Comparison of ENCODE assay signal across 12 cellular contexts in genomic region chr12:109739747-109740693, GRCh38. TPM values are rescaled to one million over a fixed set of nuclear protein-coding genes. Genes with fewer than 3 reads are reported as not detected.
DNase-seq lines count a peak whose midpoint lies in the region; ATAC-seq and TF ChIP-seq lines count a peak whose summit lies in the region.
"Had no signal": no experiment of that assay in that cellular context is flagged by ENCODE, and none has a peak within 500 bp of the region (broad histone marks: within the 10 kb centered on the region; RNA-seq: fewer than 3 reads in every experiment).

No MANE protein-coding gene starts in this region.

- no peaks in the 10 kb centered on the region for H3K27me3 ChIP-seq in DND-41 (ENCODE audit: insufficient read depth, low read length, poor library complexity)
- no peaks in the 10 kb centered on the region for H3K27me3 ChIP-seq in effector memory CD4-positive, alpha-beta T cell (replicated peaks; ENCODE audit: control insufficient read depth, insufficient read depth, low read length, poor library complexity, severe bottlenecking)
- H3K27me3 ChIP-seq: breast epithelium, testis had no signal

- H3K4me2 ChIP-seq in DND-41 (ENCODE audit: insufficient read depth, low read length): no peak overlapping the region
- H3K4me2 ChIP-seq: smooth muscle cell had no signal

- H3K79me2 ChIP-seq in DND-41 (ENCODE audit: insufficient read depth, low read length): no peaks in the 10 kb centered on the region

- H3K9me3 ChIP-seq in DND-41 (ENCODE audit: insufficient read depth, low read length, severe bottlenecking) (no peaks in the 10 kb centered on the region), HEK293 (ENCODE audit: control insufficient read depth, insufficient read depth, low read depth, low read length) (no peaks in the 10 kb centered on the region)
- H3K9me3 ChIP-seq in effector memory CD4-positive, alpha-beta T cell (ENCODE audit: control insufficient read depth, low read length): no peaks in the 10 kb centered on the region
- H3K9me3 ChIP-seq: breast epithelium, testis had no signal

- H3K9ac ChIP-seq in DND-41 (ENCODE audit: low read depth, low read length): no peak overlapping the region

- CTCF ChIA-PET in HEK293 (lab: Yijun Ruan, JAX): interaction anchor here (0.6 to 2.1 kb wide), 17 partner anchors 8 to 361 kb away, joined by 3 to 9 read pairs (median 3); no protein-coding TSS in a partner anchor

- H3K36me3 ChIP-seq in DND-41 (ENCODE audit: insufficient read depth, low read length): no peaks in the 10 kb centered on the region
- no peaks in the 10 kb centered on the region for H3K36me3 ChIP-seq in HEK293 (ENCODE audit: control insufficient read depth in 2 of 2, insufficient read depth in 1 of 2, low read length in 2 of 2)
- H3K36me3 ChIP-seq in effector memory CD4-positive, alpha-beta T cell (ENCODE audit: control insufficient read depth, insufficient read depth, low read length): no peaks in the 10 kb centered on the region
- H3K36me3 ChIP-seq: breast epithelium had no signal

- ATAC-seq in DND-41 (ENCODE audit: insufficient read depth, low read depth): no peak
- ATAC-seq in GM21390 (IDR thresholded peaks at IDR 0.05; ENCODE audit: unreplicated experiment): no peak

- H4K20me1 ChIP-seq in DND-41 (ENCODE audit: insufficient read depth, low read length): peaks cover 12% of the 10 kb centered on the region; the same call in 1 of the 2 replicates

- TF ChIP-seq CTCF in DND-41 (IDR thresholded peaks at IDR 0.05; ENCODE audit: borderline replicate concordance, extremely low read depth, low read length, poor library complexity, severe bottlenecking) (peak; percentile 52), HEK293 (tag by site-specific recombination; IDR thresholded peaks at IDR 0.05) (peak; percentile 58; the same call in 1 of the 2 replicates), cardiac fibroblast (IDR thresholded peaks at IDR 0.05; ENCODE audit: low read depth, low read length) (peak; percentile 16)

- POLR2A ChIA-PET in HEK293 (lab: Yijun Ruan, JAX): interaction anchor here (0.6 to 1.0 kb wide), 2 partner anchors 142 to 1021 kb away, joined by 4 to 5 read pairs; no protein-coding TSS in a partner anchor

- H3K4me3 ChIP-seq in DND-41 (ENCODE audit: low read depth in 1 of 2, low read length in 2 of 2) (no peak overlapping the region), HEK293 (ENCODE audit: low read depth, low read length) (no peak overlapping the region), cardiac fibroblast (replicated peaks in 1 of 2; ENCODE audit: low read depth in 2 of 2, low read length in 2 of 2) (no peak overlapping the region)
- H3K4me3 ChIP-seq in effector memory CD4-positive, alpha-beta T cell (ENCODE audit: insufficient read depth, low read depth, low read length, poor library complexity, severe bottlenecking): no peak overlapping the region
- H3K4me3 ChIP-seq: breast epithelium, smooth muscle cell, testis had no signal

- DNase-seq in DND-41: no peak
- DNase-seq in cardiac fibroblast (ENCODE audit: low read depth in 2 of 2): no peak
- peak; percentile 49 for DNase-seq in mesenteric fat pad (ENCODE audit: low spot score)
- DNase-seq in NCI-H774 (lab: John Stamatoyannopoulos, UW): no peak
- DNase-seq in NCI-H2107 treated with DMSO at 0.1 percent for 48 hours (lab: John Stamatoyannopoulos, UW; ENCODE audit: unreplicated experiment): no peak
- DNase-seq in effector memory CD4-positive, alpha-beta T cell: no peak
- DNase-seq: NCI-H1105 treated with DMSO at 0.1 percent for 48 hours, testis had no signal

- H3K27ac ChIP-seq in DND-41 (ENCODE audit: low read length): no peak overlapping the region
- no peak overlapping the region for H3K27ac ChIP-seq in HEK293 (ENCODE audit: extremely low read depth, low read depth, low read length)
- no peak overlapping the region for H3K27ac ChIP-seq in effector memory CD4-positive, alpha-beta T cell (ENCODE audit: insufficient read depth, low read length, poor library complexity, severe bottlenecking)
- H3K27ac ChIP-seq: breast epithelium, testis had no signal

- no peak overlapping the region for H2AFZ ChIP-seq in DND-41 (ENCODE audit: low read depth, low read length)

- no peaks in the 10 kb centered on the region for H3K4me1 ChIP-seq in DND-41 (ENCODE audit: insufficient read depth, low read length)
- H3K4me1 ChIP-seq in HEK293 (ENCODE audit: control insufficient read depth, insufficient read depth, low read length): no peaks in the 10 kb centered on the region
- no peaks in the 10 kb centered on the region for H3K4me1 ChIP-seq in effector memory CD4-positive, alpha-beta T cell (ENCODE audit: control insufficient read depth, insufficient read depth, low read length, poor library complexity, severe bottlenecking)
- H3K4me1 ChIP-seq: breast epithelium had no signal

TF ChIP-seq in HEK293, 187 proteins besides CTCF, POLR2A, EP300 and RAD21 (continues in another document):
- TF ChIP-seq MEIS1 (CRISPR knock-in tag; IDR thresholded peaks at IDR 0.05; ENCODE audit: borderline replicate concordance): no peak
- no peak for TF ChIP-seq ZNF404 (tag by site-specific recombination; IDR thresholded peaks at IDR 0.05)
- TF ChIP-seq SP3 (tag by site-specific recombination; IDR thresholded peaks at IDR 0.05): no peak
- TF ChIP-seq ZBTB26 (tag by site-specific recombination; optimal IDR thresholded peaks at IDR 0.05): no peak
- TF ChIP-seq YY1 (tag by site-specific recombination; IDR thresholded peaks at IDR 0.05): no peak
- TF ChIP-seq OVOL3 (tag by site-specific recombination; IDR thresholded peaks at IDR 0.05): no peak
- no peak for TF ChIP-seq ZFP3 (tag by site-specific recombination; IDR thresholded peaks at IDR 0.05; ENCODE audit: low read depth)
- no peak for TF ChIP-seq ZBTB1 (tag by site-specific recombination; IDR thresholded peaks at IDR 0.05)
- TF ChIP-seq ZFHX2 (tag by site-specific recombination; conservative IDR thresholded peaks at IDR 0.05): peak; percentile 40; the same call in 1 of the 2 replicates
- TF ChIP-seq PRDM2 (tag by site-specific recombination; IDR thresholded peaks at IDR 0.05; ENCODE audit: borderline replicate concordance): no peak
- peak; percentile 60; the same call in 1 of the 2 replicates for TF ChIP-seq ZNF768 (tag by site-specific recombination; IDR thresholded peaks at IDR 0.05)
- no peak for TF ChIP-seq ZNF629 (tag by site-specific recombination; IDR thresholded peaks at IDR 0.05)
- no peak for TF ChIP-seq ZNF174 (tag by site-specific recombination; IDR thresholded peaks at IDR 0.05)
- TF ChIP-seq ZNF473 (tag by site-specific recombination; IDR thresholded peaks at IDR 0.05): no peak

RNA-seq across cellular contexts. Expression of gene FAM222A, which starts 26.4 kb away (rescaled TPM):
- 2.7 TPM for total RNA-seq in mesenteric fat pad
